In genomic region chr19:39520541-39521204, GRCh38 we compare ENCODE assay signal across 2 cellular contexts.
TF ChIP-seq lines count a peak whose summit lies in the region.

No MANE protein-coding gene starts in this region.

TF ChIP-seq in A549, 52 proteins besides CTCF, POLR2A, EP300 and RAD21:
- TF ChIP-seq FOSB (CRISPR knock-in tag; IDR thresholded peaks at IDR 0.05) (no peak), ZC3H11A (IDR thresholded peaks at IDR 0.05) (no peak), HOXB5 (CRISPR knock-in tag; IDR thresholded peaks at IDR 0.05) (no peak), FOSL2 (IDR thresholded peaks at IDR 0.05) (no peak), FOSL2 (CRISPR knock-in tag; IDR thresholded peaks at IDR 0.05) (no peak), FOXS1 (CRISPR knock-in tag; IDR thresholded peaks at IDR 0.05) (no peak)

TF ChIP-seq in WTC11, 78 proteins besides CTCF, POLR2A, EP300 and RAD21:
- TF ChIP-seq, protein P1, sequence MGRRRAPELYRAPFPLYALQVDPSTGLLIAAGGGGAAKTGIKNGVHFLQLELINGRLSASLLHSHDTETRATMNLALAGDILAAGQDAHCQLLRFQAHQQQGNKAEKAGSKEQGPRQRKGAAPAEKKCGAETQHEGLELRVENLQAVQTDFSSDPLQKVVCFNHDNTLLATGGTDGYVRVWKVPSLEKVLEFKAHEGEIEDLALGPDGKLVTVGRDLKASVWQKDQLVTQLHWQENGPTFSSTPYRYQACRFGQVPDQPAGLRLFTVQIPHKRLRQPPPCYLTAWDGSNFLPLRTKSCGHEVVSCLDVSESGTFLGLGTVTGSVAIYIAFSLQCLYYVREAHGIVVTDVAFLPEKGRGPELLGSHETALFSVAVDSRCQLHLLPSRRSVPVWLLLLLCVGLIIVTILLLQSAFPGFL (CRISPR knock-in tag; IDR thresholded peaks at IDR 0.05; ENCODE audit: borderline replicate concordance): no peak
- TF ChIP-seq FOXK1 (CRISPR knock-in tag; IDR thresholded peaks at IDR 0.05): no peak
- no peak for TF ChIP-seq ERG (CRISPR knock-in tag; IDR thresholded peaks at IDR 0.05)
- TF ChIP-seq ZBTB43 (CRISPR knock-in tag; IDR thresholded peaks at IDR 0.05): no peak
- no peak for TF ChIP-seq SP1 (CRISPR knock-in tag; conservative IDR thresholded peaks at IDR 0.05)
- no peak for TF ChIP-seq NR3C1 (CRISPR knock-in tag; conservative IDR thresholded peaks at IDR 0.05; ENCODE audit: low read depth)
- no peak for TF ChIP-seq E2F5 (CRISPR knock-in tag; IDR thresholded peaks at IDR 0.05)
- no peak for TF ChIP-seq TEAD4 (CRISPR knock-in tag; IDR thresholded peaks at IDR 0.05)
- TF ChIP-seq SMAD3 (CRISPR knock-in tag; IDR thresholded peaks at IDR 0.05; ENCODE audit: borderline replicate concordance): no peak
- no peak for TF ChIP-seq CREB1 (CRISPR knock-in tag; IDR thresholded peaks at IDR 0.05)
- no peak for TF ChIP-seq MXD4 (CRISPR knock-in tag; IDR thresholded peaks at IDR 0.05; ENCODE audit: borderline replicate concordance)
- TF ChIP-seq ATF1 (CRISPR knock-in tag; IDR thresholded peaks at IDR 0.05): no peak
- TF ChIP-seq, protein P2, sequence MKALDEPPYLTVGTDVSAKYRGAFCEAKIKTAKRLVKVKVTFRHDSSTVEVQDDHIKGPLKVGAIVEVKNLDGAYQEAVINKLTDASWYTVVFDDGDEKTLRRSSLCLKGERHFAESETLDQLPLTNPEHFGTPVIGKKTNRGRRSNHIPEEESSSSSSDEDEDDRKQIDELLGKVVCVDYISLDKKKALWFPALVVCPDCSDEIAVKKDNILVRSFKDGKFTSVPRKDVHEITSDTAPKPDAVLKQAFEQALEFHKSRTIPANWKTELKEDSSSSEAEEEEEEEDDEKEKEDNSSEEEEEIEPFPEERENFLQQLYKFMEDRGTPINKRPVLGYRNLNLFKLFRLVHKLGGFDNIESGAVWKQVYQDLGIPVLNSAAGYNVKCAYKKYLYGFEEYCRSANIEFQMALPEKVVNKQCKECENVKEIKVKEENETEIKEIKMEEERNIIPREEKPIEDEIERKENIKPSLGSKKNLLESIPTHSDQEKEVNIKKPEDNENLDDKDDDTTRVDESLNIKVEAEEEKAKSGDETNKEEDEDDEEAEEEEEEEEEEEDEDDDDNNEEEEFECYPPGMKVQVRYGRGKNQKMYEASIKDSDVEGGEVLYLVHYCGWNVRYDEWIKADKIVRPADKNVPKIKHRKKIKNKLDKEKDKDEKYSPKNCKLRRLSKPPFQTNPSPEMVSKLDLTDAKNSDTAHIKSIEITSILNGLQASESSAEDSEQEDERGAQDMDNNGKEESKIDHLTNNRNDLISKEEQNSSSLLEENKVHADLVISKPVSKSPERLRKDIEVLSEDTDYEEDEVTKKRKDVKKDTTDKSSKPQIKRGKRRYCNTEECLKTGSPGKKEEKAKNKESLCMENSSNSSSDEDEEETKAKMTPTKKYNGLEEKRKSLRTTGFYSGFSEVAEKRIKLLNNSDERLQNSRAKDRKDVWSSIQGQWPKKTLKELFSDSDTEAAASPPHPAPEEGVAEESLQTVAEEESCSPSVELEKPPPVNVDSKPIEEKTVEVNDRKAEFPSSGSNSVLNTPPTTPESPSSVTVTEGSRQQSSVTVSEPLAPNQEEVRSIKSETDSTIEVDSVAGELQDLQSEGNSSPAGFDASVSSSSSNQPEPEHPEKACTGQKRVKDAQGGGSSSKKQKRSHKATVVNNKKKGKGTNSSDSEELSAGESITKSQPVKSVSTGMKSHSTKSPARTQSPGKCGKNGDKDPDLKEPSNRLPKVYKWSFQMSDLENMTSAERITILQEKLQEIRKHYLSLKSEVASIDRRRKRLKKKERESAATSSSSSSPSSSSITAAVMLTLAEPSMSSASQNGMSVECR (CRISPR knock-in tag; IDR thresholded peaks at IDR 0.05; ENCODE audit: borderline replicate concordance): no peak
- no peak for TF ChIP-seq JUN (CRISPR knock-in tag; IDR thresholded peaks at IDR 0.05)
- no peak for TF ChIP-seq TCF7 (CRISPR knock-in tag; IDR thresholded peaks at IDR 0.05; ENCODE audit: low read depth)
